8 cellular contexts compared by ENCODE assay signal in genomic region chr14:75982724-75983358, GRCh38. TPM values are rescaled to one million over a fixed set of nuclear protein-coding genes. Genes with fewer than 3 reads are reported as not detected.
DNase-seq lines count a peak whose midpoint lies in the region; ATAC-seq and TF ChIP-seq lines count a peak whose summit lies in the region.

No MANE protein-coding gene starts in this region.

- ATAC-seq in HG03520 (IDR thresholded peaks at IDR 0.05; ENCODE audit: unreplicated experiment) (no peak), GM18868 (IDR thresholded peaks at IDR 0.05; ENCODE audit: unreplicated experiment) (no peak)

- no peak overlapping the region for H3K27ac Mint-ChIP-seq in activated naive CD4-positive, alpha-beta T cell treated with anti-CD3 and anti-CD28 coated beads, Interleukin-2, amount 10 ng/mL, durations not matched to agents 7 days and 5 days
- peak overlapping the region; percentile 56 for H3K27ac Mint-ChIP-seq in activated naive CD8-positive, alpha-beta T cell treated with anti-CD3 and anti-CD28 coated beads for 36 hours

- peak overlapping the region; percentile 95 for H3K27ac ChIP-seq in left ventricle myocardium inferior (replicated peaks)

- TF ChIP-seq CTCF in left ventricle myocardium inferior (IDR thresholded peaks at IDR 0.05; ENCODE audit: borderline replicate concordance) = peak; percentile 36

- H3K4me3 ChIP-seq in left ventricle myocardium inferior = peak overlapping the region; percentile 87

- peaks cover 20% of the 10 kb centered on the region for H3K27me3 Mint-ChIP-seq in activated naive CD4-positive, alpha-beta T cell treated with anti-CD3 and anti-CD28 coated beads, Interleukin-2, amount 10 ng/mL, durations not matched to agents 7 days and 5 days
- no peaks in the 10 kb centered on the region for H3K27me3 Mint-ChIP-seq in activated naive CD8-positive, alpha-beta T cell treated with anti-CD3 and anti-CD28 coated beads for 36 hours

- intact Hi-C loops in left ventricle myocardium inferior (cut with micrococcal nuclease) = loop anchor here (5.0 to 10.0 kb wide), 2 partner anchors 76 to 268 kb away; no protein-coding TSS in a partner anchor

- no peak for DNase-seq in activated naive CD4-positive, alpha-beta T cell treated with anti-CD3 and anti-CD28 coated beads, Interleukin-2, amount 10 ng/mL, durations not matched to agents 7 days and 5 days
- DNase-seq in activated naive CD4-positive, alpha-beta T cell treated with Interleukin-2 at 50 U/mL for 16 hours = no peak
- peak; percentile 77 for DNase-seq in HuH-7 (ENCODE audit: low spot score)
- DNase-seq in activated naive CD8-positive, alpha-beta T cell treated with anti-CD3 and anti-CD28 coated beads for 36 hours = no peak
- peak; percentile 82 for DNase-seq in left ventricle myocardium inferior
- peak; percentile 59 for DNase-seq in putamen (ENCODE audit: low spot score)

- H3K4me1 Mint-ChIP-seq in activated naive CD4-positive, alpha-beta T cell treated with anti-CD3 and anti-CD28 coated beads, Interleukin-2, amount 10 ng/mL, durations not matched to agents 7 days and 5 days = peaks cover 47% of the 10 kb centered on the region
- peaks cover 43% of the 10 kb centered on the region for H3K4me1 Mint-ChIP-seq in activated naive CD8-positive, alpha-beta T cell treated with anti-CD3 and anti-CD28 coated beads for 36 hours

- peak overlapping the region; percentile 70 for H3K4me3 Mint-ChIP-seq in activated naive CD4-positive, alpha-beta T cell treated with anti-CD3 and anti-CD28 coated beads, Interleukin-2, amount 10 ng/mL, durations not matched to agents 7 days and 5 days
- peak overlapping the region; percentile 68 for H3K4me3 Mint-ChIP-seq in activated naive CD8-positive, alpha-beta T cell treated with anti-CD3 and anti-CD28 coated beads for 36 hours

- H3K36me3 Mint-ChIP-seq in activated naive CD4-positive, alpha-beta T cell treated with anti-CD3 and anti-CD28 coated beads, Interleukin-2, amount 10 ng/mL, durations not matched to agents 7 days and 5 days = no peaks in the 10 kb centered on the region
- no peaks in the 10 kb centered on the region for H3K36me3 Mint-ChIP-seq in activated naive CD8-positive, alpha-beta T cell treated with anti-CD3 and anti-CD28 coated beads for 36 hours

- H3K27me3 ChIP-seq in left ventricle myocardium inferior (ENCODE audit: low read depth) = no peaks in the 10 kb centered on the region

- no peaks in the 10 kb centered on the region for H3K36me3 ChIP-seq in left ventricle myocardium inferior

- CTCF ChIA-PET in activated naive CD4-positive, alpha-beta T cell treated with anti-CD3 and anti-CD28 coated beads, Interleukin-2, amount 10 ng/mL, durations not matched to agents 7 days and 5 days (lab: Charles Lee) = interaction anchor here (0.6 to 8.5 kb wide), 15 partner anchors 12 to 742 kb away, joined by 3 to 131 read pairs (median 4); partner anchors contain the start of gene FLVCR2

- H3K9me3 Mint-ChIP-seq in activated naive CD4-positive, alpha-beta T cell treated with anti-CD3 and anti-CD28 coated beads, Interleukin-2, amount 10 ng/mL, durations not matched to agents 7 days and 5 days = no peaks in the 10 kb centered on the region
- no peaks in the 10 kb centered on the region for H3K9me3 Mint-ChIP-seq in activated naive CD8-positive, alpha-beta T cell treated with anti-CD3 and anti-CD28 coated beads for 36 hours

- H3K4me1 ChIP-seq in left ventricle myocardium inferior = peaks cover 82% of the 10 kb centered on the region

- no peaks in the 10 kb centered on the region for H3K9me3 ChIP-seq in left ventricle myocardium inferior (replicated peaks)

RNA-seq across cellular contexts. Expression of gene TGFB3, which starts 1.0 kb away (rescaled TPM):
- 1 to 10 TPM; 2.4 to 3.8 TPM for total RNA-seq in activated naive CD8-positive, alpha-beta T cell treated with anti-CD3 and anti-CD28 coated beads for 36 hours
- 27.2 TPM for total RNA-seq in left ventricle myocardium inferior

RNA-seq across cellular contexts. Expression of gene IFT43, which starts 2.7 kb away (rescaled TPM):
- 1 to 10 TPM; 9.0 to 9.7 TPM for total RNA-seq in activated naive CD8-positive, alpha-beta T cell treated with anti-CD3 and anti-CD28 coated beads for 36 hours
- 29.8 TPM for total RNA-seq in left ventricle myocardium inferior

Comparison
In these comparisons a context has a peak if more than half of its experiments do, and no peak if none do; other contexts are left out.
1. DNase-seq: peak in HuH-7 (single experiment), left ventricle myocardium inferior (single experiment) and putamen (single experiment); none in activated naive CD4-positive, alpha-beta T cell treated with anti-CD3 and anti-CD28 coated beads, Interleukin-2, amount 10 ng/mL, durations not matched to agents 7 days and 5 days (single experiment), activated naive CD4-positive, alpha-beta T cell treated with Interleukin-2 at 50 U/mL for 16 hours (single experiment) and activated naive CD8-positive, alpha-beta T cell treated with anti-CD3 and anti-CD28 coated beads for 36 hours (single experiment).